In the genomic region with DNA sequence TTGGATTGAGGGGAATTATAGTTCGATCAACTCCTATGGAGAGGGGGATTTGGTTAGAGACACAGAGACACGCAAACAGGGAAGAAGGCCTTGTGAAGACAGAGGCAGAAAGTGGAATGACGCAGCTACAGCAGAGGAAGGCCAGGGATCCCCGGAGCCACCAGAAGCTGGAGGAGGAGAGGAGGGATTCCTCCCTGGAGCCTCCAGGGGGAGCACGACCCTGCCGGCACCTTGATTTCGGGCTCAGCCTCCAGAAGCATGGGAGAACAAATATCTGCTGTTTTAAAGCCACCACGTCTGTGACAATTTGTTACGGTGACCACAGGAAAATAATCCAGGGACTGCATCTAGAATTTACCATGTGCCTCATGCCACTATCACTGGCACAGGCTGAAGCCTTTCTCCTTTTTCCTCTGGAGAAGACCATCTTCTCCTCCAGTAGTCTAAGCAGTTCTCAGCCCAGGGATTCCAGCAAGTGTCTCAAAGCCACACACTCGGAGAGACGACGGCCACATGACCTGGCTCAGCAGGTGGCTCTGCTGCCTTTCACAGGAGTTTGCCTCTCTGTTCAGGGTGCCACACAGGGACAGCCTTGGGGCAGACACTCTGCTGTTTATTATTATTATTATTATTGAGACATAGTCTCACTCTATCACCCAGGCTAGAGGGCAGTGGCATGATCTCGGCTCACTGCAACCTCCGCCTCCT, we compare ENCODE assay signal across 8 cellular contexts. TPM values are rescaled to one million over a fixed set of nuclear protein-coding genes. Genes with fewer than 3 reads are reported as not detected.
DNase-seq lines count a peak whose midpoint lies in the region; ATAC-seq and TF ChIP-seq lines count a peak whose summit lies in the region.

No MANE protein-coding gene starts in this region.

- no peak overlapping the region for H2BK5ac ChIP-seq in IMR-90 (ENCODE audit: low read depth, low read length, poor library complexity, severe bottlenecking)

- no peaks in the 10 kb centered on the region for H3K9me1 ChIP-seq in IMR-90 (ENCODE audit: insufficient read depth, low read length)

- H3K9me3 ChIP-seq in IMR-90 (ENCODE audit: control insufficient read depth, insufficient read depth, low read length) (no peaks in the 10 kb centered on the region), esophagus squamous epithelium (no peaks in the 10 kb centered on the region)

- no peak overlapping the region for H3K9ac ChIP-seq in IMR-90 (ENCODE audit: low read depth, low read length)

- H3K4me2 ChIP-seq in IMR-90 (ENCODE audit: low read depth, low read length), result no peak overlapping the region

- POLR2A ChIA-PET in IMR-90 (lab: Charles Lee; ENCODE audit: unreplicated experiment) (no interaction called here), WTC11 (lab: Charles Lee) (no interaction called here)

- H3K4me3 Mint-ChIP-seq in WTC11 (no peak overlapping the region), nephron progenitor cell (no peak overlapping the region)

- no peak overlapping the region for H2AK5ac ChIP-seq in IMR-90 (ENCODE audit: low read depth, low read length)

- in situ Hi-C loops in IMR-90 (cut with MboI; ENCODE audit: low sequenced_read_pairs), result loop anchor here (5.0 to 10.0 kb wide), 2 partner anchors 100 to 883 kb away; no protein-coding TSS in a partner anchor

- CTCF ChIA-PET in IMR-90 (lab: Yijun Ruan, JAX), result interaction anchor here (0.8 to 1.0 kb wide), 3 partner anchors 79 to 258 kb away, joined by 3 to 8 read pairs (median 3); no protein-coding TSS in a partner anchor
- CTCF ChIA-PET in WTC11 (lab: Charles Lee), result interaction anchor here (0.6 to 6.2 kb wide), 25 partner anchors 8 to 779 kb away, joined by 3 to 70 read pairs (median 5); partner anchors contain the start of gene C19orf12

- no peak overlapping the region for H4K5ac ChIP-seq in IMR-90 (ENCODE audit: low read depth, low read length)

- H3K56ac ChIP-seq in IMR-90 (ENCODE audit: extremely low read depth, insufficient read depth, low read length), result no peak overlapping the region

- no peak overlapping the region for H3K23ac ChIP-seq in IMR-90 (ENCODE audit: low read depth, low read length)

- ATAC-seq in IMR-90 (ENCODE audit: low read depth) (peak; percentile 94), WTC11 (peak; percentile 91), HG02884 (IDR thresholded peaks at IDR 0.05; ENCODE audit: unreplicated experiment) (no peak), GM21619 (IDR thresholded peaks at IDR 0.05; ENCODE audit: unreplicated experiment) (no peak)

- 27% methylated on average over 5 of the region's 14 CpGs; no CpG with 5 or more reads in 1 of the 2 experiments for WGBS in IMR-90 (ENCODE audit: extremely low coverage in 2 of 2, insufficient read length in 1 of 2), 2 experiments
- 16 to 25% methylated on average over 12 to 13 of the region's 14 CpGs for WGBS in esophagus squamous epithelium, 2 donors

- no peaks in the 10 kb centered on the region; the same call in 1 of the 2 replicates for H3K27me3 Mint-ChIP-seq in WTC11 (ENCODE audit: low read depth)
- H3K27me3 Mint-ChIP-seq in nephron progenitor cell (ENCODE audit: low read depth, poor library complexity), result peaks cover 20% of the 10 kb centered on the region

- TF ChIP-seq CTCF in IMR-90 (conservative IDR thresholded peaks at IDR 0.05; ENCODE audit: low read depth, low read length) (peak; percentile 70), WTC11 (IDR thresholded peaks at IDR 0.05) (peak; percentile 33; the same call in 1 of the 2 replicates), esophagus squamous epithelium (IDR thresholded peaks at IDR 0.05) (peak in 5 of 6 experiments; percentile 33 to 61 (median 48)), nephron progenitor cell (IDR thresholded peaks at IDR 0.05) (peak; percentile 77)

- no peak overlapping the region for H3K14ac ChIP-seq in IMR-90 (replicated peaks; ENCODE audit: low read depth, low read length)

- intact Hi-C loops in IMR-90 (cut with micrococcal nuclease), result loop anchor here (1.0 kb wide), 2 partner anchors 101 to 878 kb away; no protein-coding TSS in a partner anchor
- intact Hi-C loops in esophagus squamous epithelium (cut with DNase I), result loop anchor here (5.0 kb wide), 1 partner anchor 95 kb away; no protein-coding TSS in a partner anchor

- dilution Hi-C loops in IMR-90 (cut with HindIII; ENCODE audit: low sequenced_read_pairs, unreplicated experiment), result no loop called here

- H3K4me3 ChIP-seq in IMR-90 (ENCODE audit: insufficient read depth, low read depth, low read length), result no peak overlapping the region
- no peak overlapping the region for H3K4me3 ChIP-seq in esophagus squamous epithelium

- no peaks in the 10 kb centered on the region; the same call in 1 of the 2 replicates for H3K4me1 ChIP-seq in IMR-90 (ENCODE audit: control insufficient read depth, insufficient read depth, low read length)
- peaks cover 0 to 4% (median 0%) of the 10 kb centered on the region in 3 donors for H3K4me1 ChIP-seq in esophagus squamous epithelium

- TF ChIP-seq POLR2A in IMR-90 (IDR thresholded peaks at IDR 0.05; ENCODE audit: low read depth, low read length) (no peak), esophagus squamous epithelium (IDR thresholded peaks at IDR 0.05) (no peak)

- TF ChIP-seq RAD21 in IMR-90 (IDR thresholded peaks at IDR 0.05; ENCODE audit: low read length), result peak; percentile 71

- no TSS peak for BruUV-seq in IMR-90 (replicated peaks; lab: Mats Ljungman, UMichigan)

- peak; percentile 15 for DNase-seq in DMS153 treated with DMSO at 0.1 percent for 48 hours (lab: John Stamatoyannopoulos, UW; ENCODE audit: unreplicated experiment)
- DNase-seq in DMS153 (lab: John Stamatoyannopoulos, UW), result no peak
- peak; percentile 37 for DNase-seq in IMR-90
- peak; percentile 76 for DNase-seq in WTC11 (ENCODE audit: low spot score)
- no peak for DNase-seq in esophagus squamous epithelium (lab: John Stamatoyannopoulos, UW)
- DNase-seq in nephron progenitor cell, result peak; percentile 73

- no peak overlapping the region for H2AK9ac ChIP-seq in IMR-90 (replicated peaks; ENCODE audit: low read depth, low read length, poor library complexity)

- no peak overlapping the region for H3K18ac ChIP-seq in IMR-90 (ENCODE audit: low read depth, low read length)

- H2BK120ac ChIP-seq in IMR-90 (ENCODE audit: low read depth, low read length), result no peak overlapping the region

- H4K20me1 ChIP-seq in IMR-90 (ENCODE audit: insufficient read depth, low read length), result no peaks in the 10 kb centered on the region

- H3K27ac Mint-ChIP-seq in WTC11 (no peak overlapping the region), nephron progenitor cell (no peak overlapping the region)

- no peak overlapping the region for H2BK20ac ChIP-seq in IMR-90 (ENCODE audit: low read depth, low read length)

- no peak overlapping the region for H2BK15ac ChIP-seq in IMR-90 (ENCODE audit: low read depth, low read length)

- no peaks in the 10 kb centered on the region for H3K9me3 Mint-ChIP-seq in WTC11
- H3K9me3 Mint-ChIP-seq in nephron progenitor cell, result no peaks in the 10 kb centered on the region

- H4K8ac ChIP-seq in IMR-90 (ENCODE audit: low read depth in 2 of 2, low read length in 2 of 2), result no peak overlapping the region

- no peak overlapping the region for H3K27ac ChIP-seq in IMR-90 (ENCODE audit: insufficient read depth, low read length)
- no peak overlapping the region for H3K27ac ChIP-seq in esophagus squamous epithelium

- H3K36me3 ChIP-seq in IMR-90 (ENCODE audit: control insufficient read depth, insufficient read depth, low read length) (no peaks in the 10 kb centered on the region), esophagus squamous epithelium (no peaks in the 10 kb centered on the region)

- no peak overlapping the region for H3K4ac ChIP-seq in IMR-90 (ENCODE audit: low read depth, low read length)

- H4K91ac ChIP-seq in IMR-90 (ENCODE audit: insufficient read depth, low read depth, low read length), result no peak overlapping the region

- H3K4me1 Mint-ChIP-seq in WTC11, result peaks cover 15% of the 10 kb centered on the region
- H3K4me1 Mint-ChIP-seq in nephron progenitor cell, result peaks cover 37% of the 10 kb centered on the region

- H2AFZ ChIP-seq in IMR-90 (replicated peaks; ENCODE audit: low read length, poor library complexity), result no peak overlapping the region

- H3K27me3 ChIP-seq in IMR-90 (ENCODE audit: control insufficient read depth, insufficient read depth, low read length), result peaks cover 2% of the 10 kb centered on the region; the same call in 1 of the 2 replicates
- no peaks in the 10 kb centered on the region for H3K27me3 ChIP-seq in esophagus squamous epithelium

- H3K79me1 ChIP-seq in IMR-90 (ENCODE audit: low read depth in 1 of 2, low read length in 2 of 2), result no peaks in the 10 kb centered on the region

- no peaks in the 10 kb centered on the region for H3K36me3 Mint-ChIP-seq in WTC11
- H3K36me3 Mint-ChIP-seq in nephron progenitor cell (ENCODE audit: low read depth), result no peaks in the 10 kb centered on the region

TF ChIP-seq in IMR-90, 13 proteins besides CTCF, POLR2A, EP300 and RAD21:
- TF ChIP-seq SMC3 (IDR thresholded peaks at IDR 0.05; ENCODE audit: low read depth, low read length) (peak; percentile 72), CHD1 (IDR thresholded peaks at IDR 0.05; ENCODE audit: low read depth, low read length) (no peak)

TF ChIP-seq in WTC11, 78 proteins besides CTCF, POLR2A, EP300 and RAD21 (continues in another document):
- no peak for TF ChIP-seq IRF2 (CRISPR knock-in tag; IDR thresholded peaks at IDR 0.05; ENCODE audit: borderline replicate concordance, low read depth)
- no peak for TF ChIP-seq NR2C2 (CRISPR knock-in tag; IDR thresholded peaks at IDR 0.05)
- peak; percentile 51; the same call in 1 of the 2 replicates for TF ChIP-seq USF2 (CRISPR knock-in tag; IDR thresholded peaks at IDR 0.05)
- no peak for TF ChIP-seq ESRRA (CRISPR knock-in tag; IDR thresholded peaks at IDR 0.05; ENCODE audit: borderline replicate concordance)

RNA-seq across cellular contexts. Expression of gene CCNE1, which starts 39.9 kb away (rescaled TPM):
- 6.8 and 11.4 TPM in 2 replicates for total RNA-seq in IMR-90 (2012; rRNA removed)
- polyA plus RNA-seq in IMR-90 (2012; rRNA removed), result 7.0 and 7.4 TPM in 2 replicates
- polyA plus RNA-seq in IMR-90 (2012; cell fraction: cytosol; rRNA removed), result 2.8 and 3.4 TPM in 2 replicates
- polyA plus RNA-seq in IMR-90 (2012; cell fraction: nucleus; rRNA removed; ENCODE audit: low replicate concordance), result 5.9 and 12.5 TPM in 2 replicates
- total RNA-seq in WTC11 (2021), result 34.4 to 36.0 TPM (median 35.0 TPM) in 3 replicates
- total RNA-seq in esophagus squamous epithelium, result 1 to 10 TPM; 3.2 to 9.4 (median 5.4) TPM

RNA-seq across cellular contexts. Expression of gene C19orf12, which starts 56.8 kb away (rescaled TPM):
- total RNA-seq in IMR-90 (2012; rRNA removed) (16.3 and 19.2 TPM in 2 replicates), WTC11 (2021) (15.5 to 19.0 TPM (median 17.2 TPM) in 3 replicates), esophagus squamous epithelium (10 to 100 TPM; 11.2 to 21.6 (median 18.3) TPM)
- polyA plus RNA-seq in IMR-90 (2012; rRNA removed), result 24.0 and 24.2 TPM in 2 replicates
- 16.3 and 25.0 TPM in 2 replicates for polyA plus RNA-seq in IMR-90 (2012; cell fraction: cytosol; rRNA removed)
- 21.2 and 29.1 TPM in 2 replicates for polyA plus RNA-seq in IMR-90 (2012; cell fraction: nucleus; rRNA removed; ENCODE audit: low replicate concordance)

Comparison
In these comparisons a context has a peak if more than half of its experiments do, and no peak if none do; other contexts are left out.
1. DNase-seq: peak in DMS153 treated with DMSO at 0.1 percent for 48 hours (single experiment), IMR-90 (single experiment), WTC11 (single experiment) and nephron progenitor cell (single experiment); none in DMS153 (single experiment) and esophagus squamous epithelium (single experiment).
2. ATAC-seq: peak in IMR-90 (single experiment) and WTC11 (single experiment); none in HG02884 (single experiment) and GM21619 (single experiment).
3. Peak in every context shown above with its lines, with median percentiles within 50 percentile points of each other: CTCF ChIP-seq.